12 cellular contexts compared by ENCODE assay signal in genomic region chr13:52849727-52850395, GRCh38. TPM values are rescaled to one million over a fixed set of nuclear protein-coding genes. Genes with fewer than 3 reads are reported as not detected.
DNase-seq lines count a peak whose midpoint lies in the region; ATAC-seq and TF ChIP-seq lines count a peak whose summit lies in the region.
"Had no signal": no experiment of that assay in that cellular context is flagged by ENCODE, and none has a peak within 500 bp of the region (broad histone marks: within the 10 kb centered on the region; RNA-seq: fewer than 3 reads in every experiment).

No MANE protein-coding gene starts in this region.

- H3K27me3 Mint-ChIP-seq in IgD-negative memory B cell: peaks cover 54% of the 10 kb centered on the region

- ATAC-seq in HG02973 (IDR thresholded peaks at IDR 0.05; ENCODE audit: unreplicated experiment) (no peak), GM21619 (IDR thresholded peaks at IDR 0.05; ENCODE audit: unreplicated experiment) (no peak)

- CTCF ChIA-PET in GM10248 (lab: Yijun Ruan, JAX): interaction anchor here (0.6 kb wide), 1 partner anchor 9 kb away, joined by 3 read pairs; no protein-coding TSS in a partner anchor

- H3K4me1 Mint-ChIP-seq in IgD-negative memory B cell: peaks cover 6 to 24% (median 17%) of the 10 kb centered on the region in 3 donors

- H3K79me2 ChIP-seq in osteoblast (ENCODE audit: insufficient read depth, low read length): no peaks in the 10 kb centered on the region

- peak overlapping the region; percentile 69 to 92 (median 84) for H3K4me3 Mint-ChIP-seq in IgD-negative memory B cell

- no peaks in the 10 kb centered on the region for H4K20me1 ChIP-seq in osteoblast (ENCODE audit: insufficient read depth, low read length)

- H3K27ac Mint-ChIP-seq in IgD-negative memory B cell: peak overlapping the region; percentile 15 to 83 (median 47)

- no peaks in the 10 kb centered on the region for H3K4me1 ChIP-seq in osteoblast (ENCODE audit: insufficient read depth, low read length)
- H3K4me1 ChIP-seq: A549, breast epithelium had no signal

- H3K36me3 Mint-ChIP-seq in IgD-negative memory B cell: no peaks in the 10 kb centered on the region

- H3K36me3 ChIP-seq in osteoblast (ENCODE audit: insufficient read depth, low read length): no peaks in the 10 kb centered on the region
- H3K36me3 ChIP-seq: breast epithelium, tibial nerve had no signal

- TF ChIP-seq CTCF in osteoblast (IDR thresholded peaks at IDR 0.05; ENCODE audit: extremely low read depth, low read depth, low read length) (no peak), GM10248 (IDR thresholded peaks at IDR 0.05; ENCODE audit: control extremely low read depth, extremely low read depth, low read depth, missing control alignments) (no peak)

- peaks cover 58% of the 10 kb centered on the region for H3K27me3 ChIP-seq in osteoblast (ENCODE audit: insufficient read depth, low read length)

- no peaks in the 10 kb centered on the region for H3K9me3 ChIP-seq in osteoblast (ENCODE audit: low read depth, low read length)
- H3K9me3 ChIP-seq: A549, breast epithelium, tibial nerve had no signal

- no peak overlapping the region for H2AFZ ChIP-seq in osteoblast (ENCODE audit: low read length)

- no peak overlapping the region for H3K4me2 ChIP-seq in osteoblast (ENCODE audit: insufficient read depth, low read length)

- POLR2A ChIA-PET in GM10248 (lab: Yijun Ruan, JAX): no interaction called here

- DNase-seq in NCI-H2107 treated with DMSO at 0.1 percent for 48 hours (lab: John Stamatoyannopoulos, UW; ENCODE audit: unreplicated experiment): peak; percentile 37
- DNase-seq in NCI-H2107 (lab: John Stamatoyannopoulos, UW): no peak
- peak; percentile 63 for DNase-seq in cerebellar cortex (ENCODE audit: low spot score)
- DNase-seq in osteoblast (ENCODE audit: insufficient read length, low spot score, missing footprints): peak; percentile 82
- DNase-seq in GM10248 (ENCODE audit: extremely low spot score): no peak
- DNase-seq: NCI-H1436 treated with DMSO at 0.1 percent for 48 hours had no signal

- no peak overlapping the region for H3K27ac ChIP-seq in osteoblast (ENCODE audit: low read depth, low read length)
- H3K27ac ChIP-seq: breast epithelium had no signal

- H3K4me3 ChIP-seq in osteoblast (ENCODE audit: insufficient read depth, low read length): no peak overlapping the region

- H3K9me3 Mint-ChIP-seq in IgD-negative memory B cell: peaks cover 0 to 5% (median 0%) of the 10 kb centered on the region in 3 donors

RNA-seq across cellular contexts. Expression of gene PCDH8, which starts 1.4 kb away (rescaled TPM):
- not detected for polyA plus RNA-seq in IgD-negative memory B cell
- not detected in 2 replicates for total RNA-seq in osteoblast
- polyA plus RNA-seq: A549 had no signal

Comparison
In these comparisons a context has a peak if more than half of its experiments do, and no peak if none do; other contexts are left out.
1. DNase-seq: peak in NCI-H2107 treated with DMSO at 0.1 percent for 48 hours (single experiment), cerebellar cortex (single experiment) and osteoblast (single experiment); none in NCI-H2107 (single experiment) and GM10248 (single experiment).